In genomic region chr2:106294182-106294581, GRCh38 we compare ENCODE assay signal across 23 cellular contexts.
DNase-seq lines count a peak whose midpoint lies in the region; ATAC-seq, FAIRE-seq and TF ChIP-seq lines count a peak whose summit lies in the region.
"Had no signal": no experiment of that assay in that cellular context is flagged by ENCODE, and none has a peak within 500 bp of the region (broad histone marks: within the 10 kb centered on the region; RNA-seq: fewer than 3 reads in every experiment).

No MANE protein-coding gene starts in this region.

- no peaks in the 10 kb centered on the region for H3K9me3 ChIP-seq in liver (ENCODE audit: control insufficient read depth in 4 of 4, low read length in 3 of 4)
- no peaks in the 10 kb centered on the region for H3K9me3 ChIP-seq in HepG2 (ENCODE audit: low read length)
- no peaks in the 10 kb centered on the region for H3K9me3 ChIP-seq in small intestine (ENCODE audit: control insufficient read depth, low read depth)
- H3K9me3 ChIP-seq: A549; BLaER1 treated with 17β-estradiol and CSF1 and Interleukin-3, amounts not matched to agents 10 nM and 100 nM; Caco-2 had no signal

- intact Hi-C loops in HepG2 (cut with micrococcal nuclease; ENCODE audit: unreplicated experiment) = no loop called here

- BruUV-seq in HepG2 (replicated peaks; lab: Mats Ljungman, UMichigan) = no TSS peak

- no peak for TF ChIP-seq POLR2A in HepG2 (IDR thresholded peaks at IDR 0.05; ENCODE audit: insufficient read depth in 1 of 2, low read depth in 2 of 2, low read length in 2 of 2)

- FAIRE-seq in HepG2 (lab: Jason Lieb, UNC) = no peak
- FAIRE-seq in endometrium (lab: Jason Lieb, UNC) = peak; percentile 98
- FAIRE-seq in small intestine (lab: Jason Lieb, UNC) = no peak
- FAIRE-seq: A549, D721Med, G401.6, GM12878, GM12892, GM18507 had no signal

- H4K20me1 ChIP-seq in HepG2 (ENCODE audit: insufficient read depth, low read length) = no peaks in the 10 kb centered on the region
- H4K20me1 ChIP-seq: BLaER1 treated with 17β-estradiol and CSF1 and Interleukin-3, amounts not matched to agents 10 nM and 100 nM had no signal

- TF ChIP-seq RAD21 in liver (IDR thresholded peaks at IDR 0.05) (no peak), HepG2 (CRISPR knock-in tag; IDR thresholded peaks at IDR 0.05) (no peak)

- H3K27ac ChIP-seq in liver (ENCODE audit: low read depth in 1 of 2, low read length in 2 of 2) (no peak overlapping the region), HepG2 (ENCODE audit: extremely low read length, insufficient read depth, low read length) (no peak overlapping the region), small intestine (ENCODE audit: low read depth in 1 of 2, low read length in 1 of 2) (no peak overlapping the region)
- H3K27ac ChIP-seq: 22Rv1; A549; BLaER1 treated with 17β-estradiol and CSF1 and Interleukin-3, amounts not matched to agents 10 nM and 100 nM; C4-2B had no signal

- no peak overlapping the region for H3K4me2 ChIP-seq in HepG2 (ENCODE audit: low read depth, low read length)
- H3K4me2 ChIP-seq: A549; BLaER1 treated with 17β-estradiol and CSF1 and Interleukin-3, amounts not matched to agents 10 nM and 100 nM had no signal

- peaks cover 0 to 10% (median 1%) of the 10 kb centered on the region in 4 donors for H3K4me1 ChIP-seq in liver (ENCODE audit: control insufficient read depth in 4 of 4, insufficient read depth in 4 of 4, low read length in 3 of 4)
- H3K4me1 ChIP-seq in HepG2 (ENCODE audit: insufficient read depth, low read length) = peaks cover 23% of the 10 kb centered on the region
- H3K4me1 ChIP-seq in small intestine (ENCODE audit: control insufficient read depth in 2 of 2, insufficient read depth in 1 of 2, low read depth in 1 of 2, low read length in 1 of 2) = no peaks in the 10 kb centered on the region
- H3K4me1 ChIP-seq: A549, Caco-2 had no signal

- DNase-seq in HepG2 (ENCODE audit: low spot score) = no peak
- peak; percentile 20 for DNase-seq in fibroblast of villous mesenchyme (ENCODE audit: low read depth)
- DNase-seq in small intestine = peak; percentile 66
- no peak for DNase-seq in NCI-H82 (lab: John Stamatoyannopoulos, UW)
- DNase-seq in CD1c-positive myeloid dendritic cell (ENCODE audit: extremely low spot score) = no peak
- DNase-seq: AML-193; Caco-2; Calu3; CD4-positive, alpha-beta memory T cell; CD4-positive, CD25-positive, alpha-beta regulatory T cell; DMS79 treated with DMSO at 0.1 percent for 48 hours had no signal

- no peaks in the 10 kb centered on the region for H3K36me3 ChIP-seq in liver (ENCODE audit: control insufficient read depth in 4 of 4, insufficient read depth in 3 of 4, low read depth in 1 of 4, low read length in 3 of 4)
- no peaks in the 10 kb centered on the region for H3K36me3 ChIP-seq in HepG2 (replicated peaks in 1 of 2; ENCODE audit: control insufficient read depth in 1 of 2, insufficient read depth in 2 of 2, low read length in 2 of 2)
- H3K36me3 ChIP-seq in small intestine (ENCODE audit: control insufficient read depth in 2 of 2, insufficient read depth in 2 of 2, low read length in 2 of 2) = no peaks in the 10 kb centered on the region
- H3K36me3 ChIP-seq: BLaER1 treated with 17β-estradiol and CSF1 and Interleukin-3, amounts not matched to agents 10 nM and 100 nM had no signal

- no peak overlapping the region for H2AFZ ChIP-seq in HepG2 (ENCODE audit: low read length)

- TF ChIP-seq EP300 in HepG2 (IDR thresholded peaks at IDR 0.05; ENCODE audit: low read depth in 2 of 2, low read length in 2 of 2) = no peak
- no peak for TF ChIP-seq EP300 in HepG2 (CRISPR knock-in tag; IDR thresholded peaks at IDR 0.05; ENCODE audit: borderline replicate concordance)

- in situ Hi-C loops in HepG2 (cut with HindIII; ENCODE audit: extremely low pct_ligation_motif_present, low pct_unique_long_range_greater_than_20kb) = no loop called here

- WGBS in liver = 38% methylated on average over 1 of the region's 1 CpG
- 76% methylated on average over 1 of the region's 1 CpG for WGBS in HepG2 (ENCODE audit: low lambda C conversion rate)
- 17 to 63% (median 30%) methylated on average over 1 of the region's 1 CpG for WGBS in small intestine, 3 donors

- POLR2A ChIA-PET in HepG2 (lab: Yijun Ruan, JAX) = no interaction called here

- H3K79me2 ChIP-seq in HepG2 (ENCODE audit: insufficient read depth, low read length) = no peaks in the 10 kb centered on the region

- CTCF ChIA-PET in HepG2 (lab: Yijun Ruan, JAX; ENCODE audit: low intra/inter-chr PET ratio, low total read pairs) = no interaction called here

- TF ChIP-seq CTCF in liver (IDR thresholded peaks at IDR 0.05; ENCODE audit: low read depth, low read length, missing input control) = no peak
- TF ChIP-seq CTCF in HepG2 (CRISPR knock-in tag; IDR thresholded peaks at IDR 0.05) = no peak
- TF ChIP-seq CTCF in fibroblast of villous mesenchyme (IDR thresholded peaks at IDR 0.05; ENCODE audit: insufficient read depth, low read depth, low read length) = no peak

- H3K27me3 ChIP-seq in liver (ENCODE audit: control insufficient read depth in 4 of 4, insufficient read depth in 4 of 4, low read length in 3 of 4) = no peaks in the 10 kb centered on the region
- no peaks in the 10 kb centered on the region; a peak in 1 of 5 replicates for H3K27me3 ChIP-seq in HepG2 (ENCODE audit: control insufficient read depth in 1 of 2, insufficient read depth in 2 of 2, low read length in 2 of 2)
- no peaks in the 10 kb centered on the region for H3K27me3 ChIP-seq in small intestine (ENCODE audit: control insufficient read depth in 2 of 2, insufficient read depth in 2 of 2, low read length in 2 of 2)
- H3K27me3 ChIP-seq: BLaER1 treated with 17β-estradiol and CSF1 and Interleukin-3, amounts not matched to agents 10 nM and 100 nM had no signal

- ATAC-seq in HepG2 = no peak
- no peak for ATAC-seq in HG03095 (IDR thresholded peaks at IDR 0.05; ENCODE audit: unreplicated experiment)
- ATAC-seq: A549, GM12878 had no signal

- no peak overlapping the region for H3K9ac ChIP-seq in liver (ENCODE audit: low read depth in 1 of 2, low read length in 2 of 2)
- no peak overlapping the region for H3K9ac ChIP-seq in HepG2 (ENCODE audit: insufficient read depth, low read depth, low read length)
- H3K9ac ChIP-seq: BLaER1 treated with 17β-estradiol and CSF1 and Interleukin-3, amounts not matched to agents 10 nM and 100 nM had no signal

- H3K4me3 ChIP-seq in liver (ENCODE audit: low read depth in 1 of 3, low read length in 3 of 3) (no peak overlapping the region), HepG2 (replicated peaks in 1 of 3; ENCODE audit: insufficient read depth in 1 of 3, low read depth in 2 of 3, low read length in 3 of 3) (no peak overlapping the region), fibroblast of villous mesenchyme (ENCODE audit: low read depth, low read length) (no peak overlapping the region), small intestine (ENCODE audit: low read depth in 1 of 2, low read length in 2 of 2) (no peak overlapping the region)
- H3K4me3 ChIP-seq: A549; BLaER1 treated with 17β-estradiol and CSF1 and Interleukin-3, amounts not matched to agents 10 nM and 100 nM; GM12878 had no signal

TF ChIP-seq in liver, 16 proteins besides CTCF, POLR2A, EP300 and RAD21:
- TF ChIP-seq JUND (IDR thresholded peaks at IDR 0.05) (no peak), RXRA (IDR thresholded peaks at IDR 0.05) (no peak), HNF4A (conservative IDR thresholded peaks at IDR 0.05) (peak; percentile 52 to 53), YY1 (IDR thresholded peaks at IDR 0.05) (no peak), FOXA1 (IDR thresholded peaks at IDR 0.05) (no peak), NR2F2 (IDR thresholded peaks at IDR 0.05) (no peak)

TF ChIP-seq in HepG2, 621 proteins besides CTCF, POLR2A, EP300 and RAD21:
- TF ChIP-seq ZNF605 (CRISPR knock-in tag; IDR thresholded peaks at IDR 0.05) (no peak), POGK (CRISPR knock-in tag; conservative IDR thresholded peaks at IDR 0.05) (no peak), ELF3 (CRISPR knock-in tag; IDR thresholded peaks at IDR 0.05) (no peak), MZF1 (CRISPR knock-in tag; IDR thresholded peaks at IDR 0.05; ENCODE audit: borderline replicate concordance) (no peak), NR2F6 (IDR thresholded peaks at IDR 0.05) (no peak), NR2F6 (CRISPR knock-in tag; IDR thresholded peaks at IDR 0.05) (no peak)
TF ChIP-seq in HepG2: peak in this region for 0.

Comparison
In these comparisons a context has a peak if more than half of its experiments do, and no peak if none do; other contexts are left out.
1. DNase-seq: peak in fibroblast of villous mesenchyme (single experiment) and small intestine (single experiment); none in HepG2 (single experiment), NCI-H82 (single experiment) and CD1c-positive myeloid dendritic cell (single experiment).